ENCODE assay signal across 24 cellular contexts in genomic region chr2:189797902-189798301, GRCh38. TPM values are rescaled to one million over a fixed set of nuclear protein-coding genes. Genes with fewer than 3 reads are reported as not detected.
A peak's percentile ranks its signal among the peaks of the same experiment; 100 is the strongest.
DNase-seq lines count a peak whose midpoint lies in the region; ATAC-seq and TF ChIP-seq lines count a peak whose summit lies in the region.
"Had no signal": no experiment of that assay in that cellular context is flagged by ENCODE, and none has a peak within 500 bp of the region (broad histone marks: within the 10 kb centered on the region; RNA-seq: fewer than 3 reads in every experiment).

No MANE protein-coding gene starts in this region.

- no peak for ATAC-seq in left cardiac atrium
- peak in 3 of 4 donors; percentile 28 to 49 (median 43) for ATAC-seq in right lobe of liver
- ATAC-seq: activated CD8-positive, alpha-beta T cell treated with anti-CD3 and anti-CD28 coated beads for 36 hours; activated T-helper 17 cell treated with anti-CD3 and anti-CD28 coated beads, Interleukin-2, amount 50 U/mL, for 72 hours; T-helper 17 cell had no signal

- TF ChIP-seq CTCF in left ventricle myocardium inferior (IDR thresholded peaks at IDR 0.05; ENCODE audit: borderline replicate concordance) (no peak), chondrocyte (IDR thresholded peaks at IDR 0.05) (no peak), right lobe of liver (IDR thresholded peaks at IDR 0.05) (no peak), testis (IDR thresholded peaks at IDR 0.05) (no peak)

- peaks cover 30% of the 10 kb centered on the region for H3K4me1 Mint-ChIP-seq in chondrocyte (ENCODE audit: low read depth)

- H3K9me3 Mint-ChIP-seq in chondrocyte (ENCODE audit: low read depth), result no peaks in the 10 kb centered on the region
- H3K9me3 Mint-ChIP-seq: activated CD8-positive, alpha-beta T cell treated with anti-CD3 and anti-CD28 coated beads for 36 hours; activated T-helper 17 cell treated with anti-CD3 and anti-CD28 coated beads, Interleukin-2, amount 50 U/mL, for 72 hours; CD4-positive, alpha-beta memory T cell; naive B cell had no signal

- H3K27ac Mint-ChIP-seq in chondrocyte (ENCODE audit: unreplicated experiment), result peak overlapping the region; percentile 35
- H3K27ac Mint-ChIP-seq: activated CD8-positive, alpha-beta T cell treated with anti-CD3 and anti-CD28 coated beads for 36 hours; activated naive CD8-positive, alpha-beta T cell; activated T-helper 17 cell treated with anti-CD3 and anti-CD28 coated beads, Interleukin-2, amount 50 U/mL, for 72 hours; T-helper 17 cell had no signal

- DNase-seq in left ventricle myocardium inferior (no peak), left cardiac atrium (no peak), chondrocyte (ENCODE audit: low spot score) (no peak), right lobe of liver (no peak), testis (no peak), NCI-H2196 treated with DMSO at 0.1 percent for 48 hours (lab: John Stamatoyannopoulos, UW; ENCODE audit: unreplicated experiment) (no peak), NCI-H446 treated with DMSO at 0.1 percent for 48 hours (lab: John Stamatoyannopoulos, UW) (no peak), NCI-H345 (lab: John Stamatoyannopoulos, UW) (no peak)
- DNase-seq: activated CD4-positive, alpha-beta T cell treated with anti-CD3 and anti-CD28 coated beads for 1 hour; activated CD8-positive, alpha-beta T cell treated with anti-CD3 and anti-CD28 coated beads for 36 hours; AML-193; CD4-positive, alpha-beta memory T cell; cerebellar nuclear complex; naive B cell; NCI-H1105; NCI-H2029; NCI-H774; stimulated activated CD4-positive, alpha-beta T cell treated with anti-CD3 and anti-CD28 coated beads, Interleukin-2, amount 100 ng/mL, for 24 hours; stomach; T-helper 17 cell; transverse colon had no signal

- H3K27me3 ChIP-seq in left ventricle myocardium inferior (ENCODE audit: low read depth) (no peaks in the 10 kb centered on the region), right lobe of liver (no peaks in the 10 kb centered on the region), testis (no peaks in the 10 kb centered on the region)
- H3K27me3 ChIP-seq: stomach, transverse colon had no signal

- WGBS in right lobe of liver (ENCODE audit: insufficient coverage, low coverage, low lambda C conversion rate, missing lambda C conversion rate), result 90% methylated on average over 6 of the region's 6 CpGs
- 64 to 74% methylated on average over 6 of the region's 6 CpGs for WGBS in testis, 2 donors

- H3K36me3 ChIP-seq in left ventricle myocardium inferior (peaks cover 42% of the 10 kb centered on the region), right lobe of liver (peaks cover 0 to 31% (median under 1%) of the 10 kb centered on the region in 4 donors), testis (ENCODE audit: low read depth, missing control alignments) (no peaks in the 10 kb centered on the region)

- intact Hi-C loops in left ventricle myocardium inferior (cut with micrococcal nuclease) (no loop called here), left cardiac atrium (cut with DNase I) (no loop called here), right lobe of liver (cut with DNase I) (no loop called here), testis (cut with DNase I; ENCODE audit: low total_unique reads) (no loop called here)

- H3K9me3 ChIP-seq in left ventricle myocardium inferior (replicated peaks), result no peaks in the 10 kb centered on the region
- no peaks in the 10 kb centered on the region for H3K9me3 ChIP-seq in right lobe of liver
- H3K9me3 ChIP-seq in testis, result no peaks in the 10 kb centered on the region
- H3K9me3 ChIP-seq: stomach, transverse colon had no signal

- peaks cover 6% of the 10 kb centered on the region for H3K36me3 Mint-ChIP-seq in chondrocyte (ENCODE audit: low read depth)

- peaks cover 6% of the 10 kb centered on the region for H3K4me1 ChIP-seq in left ventricle myocardium inferior
- H3K4me1 ChIP-seq in right lobe of liver, result no peaks in the 10 kb centered on the region
- H3K4me1 ChIP-seq in testis, result peaks cover 11% of the 10 kb centered on the region
- H3K4me1 ChIP-seq: transverse colon had no signal

- no peak overlapping the region for H3K4me3 Mint-ChIP-seq in chondrocyte (ENCODE audit: unreplicated experiment)
- H3K4me3 Mint-ChIP-seq: activated CD8-positive, alpha-beta T cell treated with anti-CD3 and anti-CD28 coated beads for 36 hours; activated naive CD8-positive, alpha-beta T cell; activated T-helper 17 cell treated with anti-CD3 and anti-CD28 coated beads, Interleukin-2, amount 50 U/mL, for 72 hours; CD4-positive, alpha-beta memory T cell; naive B cell; T-helper 17 cell had no signal

- no peaks in the 10 kb centered on the region for H3K27me3 Mint-ChIP-seq in chondrocyte (ENCODE audit: low read depth)
- H3K27me3 Mint-ChIP-seq: activated CD8-positive, alpha-beta T cell treated with anti-CD3 and anti-CD28 coated beads for 36 hours; activated naive CD8-positive, alpha-beta T cell; activated T-helper 17 cell treated with anti-CD3 and anti-CD28 coated beads, Interleukin-2, amount 50 U/mL, for 72 hours; CD4-positive, alpha-beta memory T cell; naive B cell; T-helper 17 cell had no signal

- TF ChIP-seq POLR2A in right lobe of liver (IDR thresholded peaks at IDR 0.05) (no peak), testis (IDR thresholded peaks at IDR 0.05) (no peak)

- H3K27ac ChIP-seq in left ventricle myocardium inferior (replicated peaks) (peak overlapping the region; percentile 0), right lobe of liver (no peak overlapping the region), testis (peak overlapping the region; percentile 60 to 61)
- H3K27ac ChIP-seq: epithelial cell of prostate, transverse colon had no signal

- H3K4me3 ChIP-seq in left ventricle myocardium inferior (no peak overlapping the region), right lobe of liver (no peak overlapping the region), testis (no peak overlapping the region)
- H3K4me3 ChIP-seq: stomach, transverse colon had no signal

RNA-seq across cellular contexts. Expression of gene PMS1, which starts 13.7 kb away (rescaled TPM):
- total RNA-seq in left ventricle myocardium inferior (11.0 TPM), left cardiac atrium (10 to 100 TPM; 13.8 to 14.9 TPM), chondrocyte (23.9 to 37.1 TPM (median 25.1 TPM) in 3 replicates), right lobe of liver (1 to 10 TPM; 8.1 to 9.5 (median 8.4) TPM), testis (10 to 100 TPM; 39.5 to 81.8 TPM)
- 69.3 TPM for polyA plus RNA-seq in testis (ENCODE audit: insufficient read depth, low read depth, low replicate concordance)

RNA-seq across cellular contexts. Expression of gene ORMDL1, which starts 13.8 kb away (rescaled TPM):
- total RNA-seq in left ventricle myocardium inferior, result 27.7 TPM
- total RNA-seq in left cardiac atrium, result 10 to 100 TPM; 29.7 to 40.2 TPM
- total RNA-seq in chondrocyte, result 50.8 to 61.7 TPM (median 50.9 TPM) in 3 replicates
- total RNA-seq in right lobe of liver, result 10 to 100 TPM; 19.1 to 46.1 (median 28.7) TPM
- total RNA-seq in testis, result 100 to 1,000 TPM; 122 to 158 TPM
- polyA plus RNA-seq in testis (ENCODE audit: insufficient read depth, low read depth, low replicate concordance), result 91.0 TPM

RNA-seq across cellular contexts. Expression of gene OSGEPL1, which starts 35.3 kb away (rescaled TPM):
- total RNA-seq in left ventricle myocardium inferior (9.8 TPM), left cardiac atrium (1 to 10 TPM; 5.2 to 9.2 TPM), chondrocyte (5.1 to 10.5 TPM (median 6.4 TPM) in 3 replicates), right lobe of liver (1 to 10 TPM; 2.6 to 6.1 (median 4.3) TPM), testis (10 to 100 TPM; 15.7 TPM)
- polyA plus RNA-seq in testis (ENCODE audit: insufficient read depth, low read depth, low replicate concordance), result 11.0 TPM

Comparison
In these comparisons a context has a peak if more than half of its experiments do, and no peak if none do; other contexts are left out.
1. H3K27ac ChIP-seq: peak in left ventricle myocardium inferior (single experiment) and testis (2 of 2); none in right lobe of liver (0 of 3).
2. ATAC-seq: peak in right lobe of liver (3 of 4); none in left cardiac atrium (0 of 2).